In genomic region chr9:109652971-109653370, GRCh38 we compare ENCODE assay signal across 12 cellular contexts.
DNase-seq lines count a peak whose midpoint lies in the region; FAIRE-seq and TF ChIP-seq lines count a peak whose summit lies in the region.
"Had no signal": no experiment of that assay in that cellular context is flagged by ENCODE, and none has a peak within 500 bp of the region (broad histone marks: within the 10 kb centered on the region; RNA-seq: fewer than 3 reads in every experiment).

No MANE protein-coding gene starts in this region.

- no peak overlapping the region for H3K27ac Mint-ChIP-seq in activated CD4-positive, alpha-beta memory T cell treated with anti-CD3 and anti-CD28 coated beads, Interleukin-2, amount 10 ng/mL, durations not matched to agents 7 days and 5 days
- H3K27ac Mint-ChIP-seq: activated naive CD8-positive, alpha-beta T cell treated with anti-CD3 and anti-CD28 coated beads, Interleukin-2, amount 10 ng/mL, durations not matched to agents 7 days and 5 days had no signal

- H2BK20ac ChIP-seq in H1 (ENCODE audit: low read length): no peak overlapping the region

- H2BK12ac ChIP-seq in H1 (ENCODE audit: low read depth, low read length): no peak overlapping the region

- CTCF ChIA-PET in H1 (lab: Charles Lee; ENCODE audit: partially characterized antibody): interaction anchor here (0.7 to 7.9 kb wide), 20 partner anchors 8 to 240 kb away, joined by 3 to 35 read pairs (median 3); no protein-coding TSS in a partner anchor
- CTCF ChIA-PET in activated CD4-positive, alpha-beta memory T cell treated with anti-CD3 and anti-CD28 coated beads, Interleukin-2, amount 10 ng/mL, durations not matched to agents 7 days and 5 days (lab: Charles Lee): no interaction called here

- no peak overlapping the region for H2AK5ac ChIP-seq in H1 (ENCODE audit: low read depth, low read length)

- no peaks in the 10 kb centered on the region for H3K9me3 ChIP-seq in MM.1S (replicated peaks; ENCODE audit: insufficient read depth, low read length)
- H3K9me3 ChIP-seq in H1 (ENCODE audit: insufficient read depth in 2 of 2, low read depth in 1 of 2, low read length in 1 of 2): no peaks in the 10 kb centered on the region
- H3K9me3 ChIP-seq: pancreas had no signal

- no peak overlapping the region for H2BK15ac ChIP-seq in H1 (ENCODE audit: low read length)

- no peaks in the 10 kb centered on the region for H3K79me2 ChIP-seq in MM.1S (ENCODE audit: low read length)
- no peaks in the 10 kb centered on the region for H3K79me2 ChIP-seq in H1 (ENCODE audit: control insufficient read depth in 1 of 2, insufficient read depth in 2 of 2, low read length in 2 of 2)

- POLR2A ChIA-PET in H1 (lab: Charles Lee; ENCODE audit: partially characterized antibody): no interaction called here
- POLR2A ChIA-PET in activated CD4-positive, alpha-beta memory T cell treated with anti-CD3 and anti-CD28 coated beads, Interleukin-2, amount 10 ng/mL, durations not matched to agents 7 days and 5 days (lab: Charles Lee): no interaction called here

- peaks cover 4% of the 10 kb centered on the region; the same call in 1 of the 2 replicates for H3K23me2 ChIP-seq in H1 (ENCODE audit: low read depth, low read length)

- DNase-seq in GM03348 (ENCODE audit: low spot score): peak; percentile 62
- DNase-seq in MM.1S: no peak
- DNase-seq in H1 (ENCODE audit: low read depth in 1 of 2, low spot score in 2 of 2): no peak
- DNase-seq in myocyte (ENCODE audit: low read depth): peak; percentile 47
- no peak for DNase-seq in T-helper 9 cell
- no peak for DNase-seq in stimulated activated CD4-positive, alpha-beta T cell treated with anti-CD3 and anti-CD28 coated beads, Interleukin-12 subunit alpha, Interleukin-12 subunit beta, amount 100 ng/mL, for 4 hours
- DNase-seq in activated CD4-positive, alpha-beta memory T cell treated with anti-CD3 and anti-CD28 coated beads, Interleukin-2, amount 10 ng/mL, durations not matched to agents 7 days and 5 days: no peak
- no peak for DNase-seq in MV-4-11 (lab: John Stamatoyannopoulos, UW)
- DNase-seq: activated naive CD8-positive, alpha-beta T cell treated with anti-CD3 and anti-CD28 coated beads, Interleukin-2, amount 10 ng/mL, durations not matched to agents 7 days and 5 days; NCI-H2227 treated with DMSO at 0.1 percent for 48 hours; pancreas had no signal

- no peak for TF ChIP-seq POLR2A in H1 (IDR thresholded peaks at IDR 0.05; ENCODE audit: control extremely low read depth in 1 of 2, low read depth in 2 of 2, low read length in 2 of 2)

- H3K27me3 ChIP-seq in MM.1S (replicated peaks; ENCODE audit: insufficient read depth, low read length): no peaks in the 10 kb centered on the region
- H3K27me3 ChIP-seq in H1 (replicated peaks in 1 of 4; ENCODE audit: control insufficient read depth in 3 of 4, extremely low read depth in 1 of 4, insufficient read depth in 3 of 4, low read length in 3 of 4): no peaks in the 10 kb centered on the region
- H3K27me3 ChIP-seq: pancreas had no signal

- H2BK5ac ChIP-seq in H1 (ENCODE audit: low read depth, low read length): no peak overlapping the region

- H3K4ac ChIP-seq in H1 (replicated peaks; ENCODE audit: insufficient read length, low read depth, low read length): no peak overlapping the region

- no peak overlapping the region for H4K5ac ChIP-seq in H1 (ENCODE audit: insufficient read length, low read depth, low read length)

- H3K9me2 ChIP-seq in MM.1S (replicated peaks; ENCODE audit: insufficient read depth, low read length): 0 out of 2 replicates have a peak, but pooled peaks cover 2% of the 10 kb centered on the region

- TF ChIP-seq CTCF in MM.1S (IDR thresholded peaks at IDR 0.05; ENCODE audit: low read length) (peak; percentile 36), H1 (IDR thresholded peaks at IDR 0.05; ENCODE audit: control extremely low read depth in 1 of 3, insufficient read depth in 1 of 3, low read depth in 1 of 3, low read length in 3 of 3) (peak; percentile 39 to 64 (median 61))

- H3F3A ChIP-seq in MM.1S (ENCODE audit: insufficient read depth, low read length): no peaks in the 10 kb centered on the region

- H3K4me3 ChIP-seq in MM.1S (ENCODE audit: low read length): no peak overlapping the region
- H3K4me3 ChIP-seq in H1 (ENCODE audit: extremely low read depth in 1 of 4, insufficient read depth in 2 of 4, low read depth in 3 of 4, low read length in 4 of 4): no peak overlapping the region
- H3K4me3 ChIP-seq: pancreas had no signal

- H3K9ac ChIP-seq in MM.1S (ENCODE audit: low read length): no peak overlapping the region
- H3K9ac ChIP-seq in H1 (replicated peaks in 1 of 4; ENCODE audit: extremely low read depth in 1 of 4, low read depth in 3 of 4, low read length in 3 of 4): no peak overlapping the region

- peaks cover 2% of the 10 kb centered on the region for H3K27me3 Mint-ChIP-seq in activated CD4-positive, alpha-beta memory T cell treated with anti-CD3 and anti-CD28 coated beads, Interleukin-2, amount 10 ng/mL, durations not matched to agents 7 days and 5 days

- H3K4me1 ChIP-seq in MM.1S (ENCODE audit: low read length) (no peaks in the 10 kb centered on the region), H1 (replicated peaks in 1 of 4; ENCODE audit: control insufficient read depth in 3 of 4, insufficient read depth in 4 of 4, low read length in 3 of 4) (no peaks in the 10 kb centered on the region; a peak in 2 of 7 replicates)
- H3K4me1 ChIP-seq: pancreas had no signal

- H3K9me3 Mint-ChIP-seq in activated CD4-positive, alpha-beta memory T cell treated with anti-CD3 and anti-CD28 coated beads, Interleukin-2, amount 10 ng/mL, durations not matched to agents 7 days and 5 days: no peaks in the 10 kb centered on the region
- H3K9me3 Mint-ChIP-seq: activated naive CD8-positive, alpha-beta T cell treated with anti-CD3 and anti-CD28 coated beads, Interleukin-2, amount 10 ng/mL, durations not matched to agents 7 days and 5 days had no signal

- TF ChIP-seq RAD21 in H1 (IDR thresholded peaks at IDR 0.05 in 1 of 2, conservative IDR thresholded peaks at IDR 0.05 in 1 of 2; ENCODE audit: low read depth in 2 of 2, low read length in 2 of 2): peak; percentile 79 to 82

- peak; percentile 92 for FAIRE-seq in H1 (lab: Jason Lieb, UNC)
- FAIRE-seq: GM19239, pancreas had no signal

- H3K4me3 Mint-ChIP-seq in activated CD4-positive, alpha-beta memory T cell treated with anti-CD3 and anti-CD28 coated beads, Interleukin-2, amount 10 ng/mL, durations not matched to agents 7 days and 5 days: no peak overlapping the region
- H3K4me3 Mint-ChIP-seq: activated naive CD8-positive, alpha-beta T cell treated with anti-CD3 and anti-CD28 coated beads, Interleukin-2, amount 10 ng/mL, durations not matched to agents 7 days and 5 days had no signal

- TF ChIP-seq EP300 in H1 (IDR thresholded peaks at IDR 0.05; ENCODE audit: borderline replicate concordance in 1 of 2, low read depth in 2 of 2, low read length in 2 of 2): no peak

- no peaks in the 10 kb centered on the region for H3K36me3 Mint-ChIP-seq in activated CD4-positive, alpha-beta memory T cell treated with anti-CD3 and anti-CD28 coated beads, Interleukin-2, amount 10 ng/mL, durations not matched to agents 7 days and 5 days (ENCODE audit: low read depth)
- H3K36me3 Mint-ChIP-seq: activated naive CD8-positive, alpha-beta T cell treated with anti-CD3 and anti-CD28 coated beads, Interleukin-2, amount 10 ng/mL, durations not matched to agents 7 days and 5 days had no signal

- H2AFZ ChIP-seq in MM.1S (ENCODE audit: low read length): no peak overlapping the region
- H2AFZ ChIP-seq in H1 (ENCODE audit: low read length): no peak overlapping the region

- H4K20me1 ChIP-seq in MM.1S (ENCODE audit: insufficient read depth, low read length) (no peaks in the 10 kb centered on the region), H1 (replicated peaks in 1 of 2; ENCODE audit: control insufficient read depth in 1 of 2, insufficient read depth in 2 of 2, low read length in 2 of 2) (no peaks in the 10 kb centered on the region)

- no peak overlapping the region for H2BK120ac ChIP-seq in H1 (replicated peaks; ENCODE audit: low read depth, low read length)

- no peak overlapping the region for H4K8ac ChIP-seq in H1 (ENCODE audit: extremely low read depth, insufficient read depth, low read length)

- H3K36me3 ChIP-seq in MM.1S (replicated peaks; ENCODE audit: insufficient read depth, low read length): no peaks in the 10 kb centered on the region; the same call in 1 of the 2 replicates
- no peaks in the 10 kb centered on the region for H3K36me3 ChIP-seq in H1 (ENCODE audit: control insufficient read depth in 2 of 4, insufficient read depth in 4 of 4, low read length in 3 of 4)
- H3K36me3 ChIP-seq: pancreas had no signal

- H3K4me2 ChIP-seq in MM.1S (ENCODE audit: low read depth, low read length) (no peak overlapping the region), H1 (ENCODE audit: insufficient read depth in 1 of 2, low read depth in 2 of 2, low read length in 2 of 2) (no peak overlapping the region)

- WGBS in H1 (ENCODE audit: extremely low coverage in 1 of 2, insufficient coverage in 1 of 2, insufficient read length in 1 of 2, insufficient replicate concordance in 2 of 2, low coverage in 1 of 2, low lambda C conversion rate in 2 of 2, missing lambda C conversion rate in 1 of 2), 2 experiments: 60% methylated on average over 4 of the region's 4 CpGs; no CpG with 5 or more reads in 1 of the 2 experiments

- H3K14ac ChIP-seq in H1 (ENCODE audit: insufficient read length): no peak overlapping the region

- H3K79me1 ChIP-seq in H1 (ENCODE audit: low read depth, low read length): no peaks in the 10 kb centered on the region

- no peaks in the 10 kb centered on the region for H3K4me1 Mint-ChIP-seq in activated CD4-positive, alpha-beta memory T cell treated with anti-CD3 and anti-CD28 coated beads, Interleukin-2, amount 10 ng/mL, durations not matched to agents 7 days and 5 days
- H3K4me1 Mint-ChIP-seq: activated naive CD8-positive, alpha-beta T cell treated with anti-CD3 and anti-CD28 coated beads, Interleukin-2, amount 10 ng/mL, durations not matched to agents 7 days and 5 days had no signal

- H3K27ac ChIP-seq in MM.1S (ENCODE audit: low read length): no peak overlapping the region
- no peak overlapping the region for H3K27ac ChIP-seq in H1 (ENCODE audit: low read depth, low read length)
- H3K27ac ChIP-seq: pancreas had no signal

- H3K18ac ChIP-seq in H1 (ENCODE audit: extremely low read depth, low read length): no peak overlapping the region

- no peak overlapping the region for H3K23ac ChIP-seq in H1 (ENCODE audit: insufficient read length)

- no peak overlapping the region for H4K91ac ChIP-seq in H1 (replicated peaks; ENCODE audit: insufficient read length, low read length)

- no peak overlapping the region for H3K56ac ChIP-seq in H1 (replicated peaks; ENCODE audit: insufficient read length, low read depth, low read length)

TF ChIP-seq in H1, 55 proteins besides CTCF, POLR2A, EP300 and RAD21:
- TF ChIP-seq JUND (IDR thresholded peaks at IDR 0.05; ENCODE audit: low read length) (peak; percentile 40; the same call in 1 of the 2 replicates), RXRA (IDR thresholded peaks at IDR 0.05; ENCODE audit: insufficient read depth, low read depth, low read length) (no peak)

Comparison
In these comparisons a context has a peak if more than half of its experiments do, and no peak if none do; other contexts are left out.
1. DNase-seq: peak in GM03348 (single experiment) and myocyte (single experiment); none in MM.1S (single experiment), H1 (0 of 2), T-helper 9 cell (single experiment), stimulated activated CD4-positive, alpha-beta T cell treated with anti-CD3 and anti-CD28 coated beads, Interleukin-12 subunit alpha, Interleukin-12 subunit beta, amount 100 ng/mL, for 4 hours (single experiment), activated CD4-positive, alpha-beta memory T cell treated with anti-CD3 and anti-CD28 coated beads, Interleukin-2, amount 10 ng/mL, durations not matched to agents 7 days and 5 days (single experiment) and MV-4-11 (single experiment).